ENCODE assay signal across 18 cellular contexts in genomic region chr11:32187106-32187505, GRCh38.
DNase-seq lines count a peak whose midpoint lies in the region; FAIRE-seq and TF ChIP-seq lines count a peak whose summit lies in the region.
"Had no signal": no experiment of that assay in that cellular context is flagged by ENCODE, and none has a peak within 500 bp of the region (broad histone marks: within the 10 kb centered on the region; RNA-seq: fewer than 3 reads in every experiment).

No MANE protein-coding gene starts in this region.

- no peak overlapping the region for H3K9ac ChIP-seq in trophoblast cell (ENCODE audit: low read length)
- H3K9ac ChIP-seq: GM23248 had no signal

- H2BK12ac ChIP-seq in trophoblast cell (ENCODE audit: low read length) = no peak overlapping the region

- no peak overlapping the region for H3K23ac ChIP-seq in trophoblast cell (ENCODE audit: low read length)

- H3K36me3 ChIP-seq in trophoblast cell (ENCODE audit: control insufficient read depth in 1 of 2, insufficient read depth in 2 of 2, low read length in 2 of 2) = no peaks in the 10 kb centered on the region

- H3K27me3 ChIP-seq in trophoblast cell (ENCODE audit: insufficient read depth, low read length) = no peaks in the 10 kb centered on the region

- H4K91ac ChIP-seq in trophoblast cell (ENCODE audit: low read depth, low read length) = no peak overlapping the region

- H3K4me3 Mint-ChIP-seq in glutamatergic neuron (ENCODE audit: unreplicated experiment) = no peak overlapping the region
- H3K4me3 Mint-ChIP-seq: CD4-positive, alpha-beta memory T cell had no signal

- no peaks in the 10 kb centered on the region for H3K4me1 Mint-ChIP-seq in glutamatergic neuron (ENCODE audit: low read depth, unreplicated experiment)

- no peaks in the 10 kb centered on the region for H3K4me1 ChIP-seq in trophoblast cell (ENCODE audit: control insufficient read depth in 1 of 2, insufficient read depth in 2 of 2, low read length in 2 of 2)

- peaks cover 5% of the 10 kb centered on the region for H3K27me3 Mint-ChIP-seq in glutamatergic neuron (ENCODE audit: unreplicated experiment)

- H3K4ac ChIP-seq in trophoblast cell (ENCODE audit: low read depth, low read length) = no peak overlapping the region

- H2BK5ac ChIP-seq in trophoblast cell (ENCODE audit: low read depth, low read length, poor library complexity) = no peak overlapping the region

- H3K79me2 ChIP-seq in trophoblast cell (ENCODE audit: control insufficient read depth, insufficient read depth, low read length, poor library complexity) = no peaks in the 10 kb centered on the region

- H3K18ac ChIP-seq in trophoblast cell (ENCODE audit: low read length) = no peak overlapping the region

- no peak overlapping the region for H3K14ac ChIP-seq in trophoblast cell (ENCODE audit: low read length)

- no peak for FAIRE-seq in RCC 7860 (lab: Jason Lieb, UNC)
- FAIRE-seq: GM12878, GM19239, H1 had no signal

- H2AK5ac ChIP-seq in trophoblast cell (ENCODE audit: low read length) = no peak overlapping the region

- no peak overlapping the region for H3K4me3 ChIP-seq in trophoblast cell (ENCODE audit: low read depth, low read length)
- H3K4me3 ChIP-seq: GM12878, GM23248 had no signal

- no peaks in the 10 kb centered on the region for H3K9me3 Mint-ChIP-seq in glutamatergic neuron (ENCODE audit: unreplicated experiment)
- H3K9me3 Mint-ChIP-seq: CD4-positive, alpha-beta memory T cell had no signal

- H3K4me2 ChIP-seq in trophoblast cell (ENCODE audit: low read length) = no peak overlapping the region

- H3K9me3 ChIP-seq in trophoblast cell (ENCODE audit: insufficient read depth, low read depth, low read length) = peaks cover 1% of the 10 kb centered on the region

- H4K12ac ChIP-seq in trophoblast cell (ENCODE audit: low read depth, low read length) = no peak overlapping the region

- DNase-seq in RCC 7860 (ENCODE audit: low spot score) (peak; percentile 49), glomerular visceral epithelial cell (ENCODE audit: extremely low spot score) (peak; percentile 57), trophoblast cell (peak; percentile 8 to 56), HPDE6-E6E7 (ENCODE audit: extremely low spot score) (no peak), glutamatergic neuron (no peak), hepatic stellate cell (ENCODE audit: low spot score) (no peak)
- DNase-seq: CD4-positive, alpha-beta memory T cell; COR-L47; DMS 273 treated with DMSO at 0.1 percent for 48 hours; DMS79; EL; GDM1; GM23248; H7; HCEC 1CT had no signal

- H3K27ac ChIP-seq in trophoblast cell (ENCODE audit: low read depth, low read length) = no peak overlapping the region
- H3K27ac ChIP-seq: GM23248 had no signal

- H2AFZ ChIP-seq in trophoblast cell (ENCODE audit: insufficient read depth, low read length, poor library complexity) = no peak overlapping the region
- H2AFZ ChIP-seq: GM23248 had no signal

- no peak overlapping the region for H2BK120ac ChIP-seq in trophoblast cell (ENCODE audit: insufficient read depth, low read length, poor library complexity)

- H3K36me3 Mint-ChIP-seq in glutamatergic neuron (ENCODE audit: unreplicated experiment) = no peaks in the 10 kb centered on the region
- H3K36me3 Mint-ChIP-seq: CD4-positive, alpha-beta memory T cell had no signal

- no peak overlapping the region for H3K27ac Mint-ChIP-seq in glutamatergic neuron (ENCODE audit: unreplicated experiment)
- H3K27ac Mint-ChIP-seq: CD4-positive, alpha-beta memory T cell had no signal

- TF ChIP-seq CTCF in glutamatergic neuron (IDR thresholded peaks at IDR 0.05; ENCODE audit: partially characterized antibody, unreplicated experiment) = no peak

- no peak overlapping the region for H4K8ac ChIP-seq in trophoblast cell (ENCODE audit: low read depth, low read length)

- H3K79me1 ChIP-seq in trophoblast cell (ENCODE audit: low read length) = no peaks in the 10 kb centered on the region

Comparison
In these comparisons a context has a peak if more than half of its experiments do, and no peak if none do; other contexts are left out.
1. DNase-seq: peak in RCC 7860 (single experiment), glomerular visceral epithelial cell (single experiment) and trophoblast cell (2 of 2); none in HPDE6-E6E7 (single experiment), glutamatergic neuron (single experiment) and hepatic stellate cell (single experiment).